1 cellular context compared by ENCODE assay signal in the genomic region with DNA sequence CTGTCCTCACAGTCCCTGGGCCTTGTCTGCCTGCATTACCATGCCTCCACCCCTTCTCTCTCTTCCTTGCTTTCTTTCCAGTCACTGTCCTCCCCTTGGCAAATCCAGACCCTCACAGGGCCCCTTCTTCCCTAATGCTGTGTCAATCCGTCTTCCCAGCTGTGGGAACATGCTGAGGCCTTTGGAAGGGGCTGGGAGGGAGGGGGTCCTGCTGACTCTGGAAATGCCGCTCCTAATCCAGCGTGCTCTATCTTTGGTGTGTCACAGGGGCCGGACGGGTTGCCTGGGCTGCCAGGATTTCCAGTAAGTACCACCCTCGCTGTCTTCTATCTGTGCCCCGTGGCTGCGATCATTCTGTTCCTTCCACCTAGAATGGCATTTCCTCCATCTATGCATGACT.
TF ChIP-seq lines count a peak whose summit lies in the region.

No MANE protein-coding gene starts in this region.

TF ChIP-seq in GM23338, 12 proteins besides CTCF, POLR2A, EP300 and RAD21:
- no peak for TF ChIP-seq POLR2AphosphoS5 (IDR thresholded peaks at IDR 0.05; ENCODE audit: low read depth)
- no peak for TF ChIP-seq EZH2phosphoT487 (IDR thresholded peaks at IDR 0.05; ENCODE audit: unreplicated experiment)
- TF ChIP-seq NANOG (IDR thresholded peaks at IDR 0.05; ENCODE audit: borderline replicate concordance) = no peak
- TF ChIP-seq, protein P1, sequence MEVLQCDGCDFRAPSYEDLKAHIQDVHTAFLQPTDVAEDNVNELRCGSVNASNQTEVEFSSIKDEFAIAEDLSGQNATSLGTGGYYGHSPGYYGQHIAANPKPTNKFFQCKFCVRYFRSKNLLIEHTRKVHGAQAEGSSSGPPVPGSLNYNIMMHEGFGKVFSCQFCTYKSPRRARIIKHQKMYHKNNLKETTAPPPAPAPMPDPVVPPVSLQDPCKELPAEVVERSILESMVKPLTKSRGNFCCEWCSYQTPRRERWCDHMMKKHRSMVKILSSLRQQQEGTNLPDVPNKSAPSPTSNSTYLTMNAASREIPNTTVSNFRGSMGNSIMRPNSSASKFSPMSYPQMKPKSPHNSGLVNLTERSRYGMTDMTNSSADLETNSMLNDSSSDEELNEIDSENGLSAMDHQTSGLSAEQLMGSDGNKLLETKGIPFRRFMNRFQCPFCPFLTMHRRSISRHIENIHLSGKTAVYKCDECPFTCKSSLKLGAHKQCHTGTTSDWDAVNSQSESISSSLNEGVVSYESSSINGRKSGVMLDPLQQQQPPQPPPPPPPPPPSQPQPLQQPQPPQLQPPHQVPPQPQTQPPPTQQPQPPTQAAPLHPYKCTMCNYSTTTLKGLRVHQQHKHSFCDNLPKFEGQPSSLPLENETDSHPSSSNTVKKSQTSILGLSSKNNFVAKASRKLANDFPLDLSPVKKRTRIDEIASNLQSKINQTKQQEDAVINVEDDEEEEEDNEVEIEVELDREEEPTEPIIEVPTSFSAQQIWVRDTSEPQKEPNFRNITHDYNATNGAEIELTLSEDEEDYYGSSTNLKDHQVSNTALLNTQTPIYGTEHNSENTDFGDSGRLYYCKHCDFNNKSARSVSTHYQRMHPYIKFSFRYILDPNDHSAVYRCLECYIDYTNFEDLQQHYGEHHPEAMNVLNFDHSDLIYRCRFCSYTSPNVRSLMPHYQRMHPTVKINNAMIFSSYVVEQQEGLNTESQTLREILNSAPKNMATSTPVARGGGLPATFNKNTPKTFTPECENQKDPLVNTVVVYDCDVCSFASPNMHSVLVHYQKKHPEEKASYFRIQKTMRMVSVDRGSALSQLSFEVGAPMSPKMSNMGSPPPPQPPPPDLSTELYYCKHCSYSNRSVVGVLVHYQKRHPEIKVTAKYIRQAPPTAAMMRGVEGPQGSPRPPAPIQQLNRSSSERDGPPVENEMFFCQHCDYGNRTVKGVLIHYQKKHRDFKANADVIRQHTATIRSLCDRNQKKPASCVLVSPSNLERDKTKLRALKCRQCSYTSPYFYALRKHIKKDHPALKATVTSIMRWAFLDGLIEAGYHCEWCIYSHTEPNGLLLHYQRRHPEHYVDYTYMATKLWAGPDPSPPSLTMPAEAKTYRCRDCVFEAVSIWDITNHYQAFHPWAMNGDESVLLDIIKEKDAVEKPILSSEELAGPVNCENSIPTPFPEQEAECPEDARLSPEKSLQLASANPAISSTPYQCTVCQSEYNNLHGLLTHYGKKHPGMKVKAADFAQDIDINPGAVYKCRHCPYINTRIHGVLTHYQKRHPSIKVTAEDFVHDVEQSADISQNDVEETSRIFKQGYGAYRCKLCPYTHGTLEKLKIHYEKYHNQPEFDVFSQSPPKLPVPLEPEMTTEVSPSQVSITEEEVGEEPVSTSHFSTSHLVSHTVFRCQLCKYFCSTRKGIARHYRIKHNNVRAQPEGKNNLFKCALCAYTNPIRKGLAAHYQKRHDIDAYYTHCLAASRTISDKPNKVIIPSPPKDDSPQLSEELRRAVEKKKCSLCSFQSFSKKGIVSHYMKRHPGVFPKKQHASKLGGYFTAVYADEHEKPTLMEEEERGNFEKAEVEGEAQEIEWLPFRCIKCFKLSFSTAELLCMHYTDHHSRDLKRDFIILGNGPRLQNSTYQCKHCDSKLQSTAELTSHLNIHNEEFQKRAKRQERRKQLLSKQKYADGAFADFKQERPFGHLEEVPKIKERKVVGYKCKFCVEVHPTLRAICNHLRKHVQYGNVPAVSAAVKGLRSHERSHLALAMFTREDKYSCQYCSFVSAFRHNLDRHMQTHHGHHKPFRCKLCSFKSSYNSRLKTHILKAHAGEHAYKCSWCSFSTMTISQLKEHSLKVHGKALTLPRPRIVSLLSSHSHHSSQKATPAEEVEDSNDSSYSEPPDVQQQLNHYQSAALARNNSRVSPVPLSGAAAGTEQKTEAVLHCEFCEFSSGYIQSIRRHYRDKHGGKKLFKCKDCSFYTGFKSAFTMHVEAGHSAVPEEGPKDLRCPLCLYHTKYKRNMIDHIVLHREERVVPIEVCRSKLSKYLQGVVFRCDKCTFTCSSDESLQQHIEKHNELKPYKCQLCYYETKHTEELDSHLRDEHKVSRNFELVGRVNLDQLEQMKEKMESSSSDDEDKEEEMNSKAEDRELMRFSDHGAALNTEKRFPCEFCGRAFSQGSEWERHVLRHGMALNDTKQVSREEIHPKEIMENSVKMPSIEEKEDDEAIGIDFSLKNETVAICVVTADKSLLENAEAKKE (CRISPR knock-in tag; IDR thresholded peaks at IDR 0.05) = no peak
